Comparison of ENCODE assay signal across 7 cellular contexts in the genomic region with DNA sequence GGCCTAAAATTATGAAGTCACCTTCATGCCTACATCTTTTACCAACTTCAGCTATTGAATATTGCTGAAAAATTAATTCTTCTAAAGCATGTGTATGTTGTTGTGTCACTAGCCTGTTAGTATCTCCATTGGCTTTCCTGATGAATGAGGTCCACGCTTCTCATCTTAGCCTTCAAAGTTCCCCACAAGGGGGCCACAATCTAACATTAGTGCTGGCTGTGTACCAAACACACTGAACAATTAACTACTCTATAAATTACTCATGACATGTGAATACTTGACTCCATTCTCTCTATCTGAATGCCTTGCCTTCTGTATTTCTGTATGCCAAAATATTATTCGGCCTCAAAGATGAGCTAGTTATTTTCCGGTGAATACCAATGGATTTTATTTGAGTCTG.
DNase-seq lines count a peak whose midpoint lies in the region; ATAC-seq and TF ChIP-seq lines count a peak whose summit lies in the region.

No MANE protein-coding gene starts in this region.

- in situ Hi-C loops in G401 (cut with HindIII; ENCODE audit: low sequenced_read_pairs): no loop called here

- H3K36me3 ChIP-seq in HEK293 (ENCODE audit: control insufficient read depth in 2 of 2, insufficient read depth in 1 of 2, low read length in 2 of 2): no peaks in the 10 kb centered on the region
- no peaks in the 10 kb centered on the region for H3K36me3 ChIP-seq in SJCRH30

- no peak for TF ChIP-seq CTCF in HEK293 (tag by site-specific recombination; IDR thresholded peaks at IDR 0.05)

- H3K4me1 ChIP-seq in HEK293 (ENCODE audit: control insufficient read depth, insufficient read depth, low read length): no peaks in the 10 kb centered on the region
- H3K4me1 ChIP-seq in SJCRH30: no peaks in the 10 kb centered on the region

- POLR2A ChIA-PET in HEK293 (lab: Yijun Ruan, JAX): no interaction called here

- ATAC-seq in HG02623 (IDR thresholded peaks at IDR 0.05; ENCODE audit: unreplicated experiment) (no peak), HG03571 (IDR thresholded peaks at IDR 0.05; ENCODE audit: unreplicated experiment) (no peak), GM19324 (IDR thresholded peaks at IDR 0.05; ENCODE audit: low FRiP score, unreplicated experiment) (no peak)

- no peaks in the 10 kb centered on the region for H3K27me3 ChIP-seq in SJCRH30

- no peak overlapping the region for H3K27ac ChIP-seq in HEK293 (ENCODE audit: extremely low read depth, low read depth, low read length)
- H3K27ac ChIP-seq in SJCRH30: no peak overlapping the region

- DNase-seq in G401 (ENCODE audit: low spot score): peak; percentile 4
- peak; percentile 43 to 71 for DNase-seq in SJCRH30
- DNase-seq in lung microvascular endothelial cell (ENCODE audit: low read depth in 2 of 2): peak; percentile 26 to 79

- H3K9me3 ChIP-seq in HEK293 (ENCODE audit: control insufficient read depth, insufficient read depth, low read depth, low read length): no peaks in the 10 kb centered on the region
- H3K9me3 ChIP-seq in SJCRH30 (replicated peaks): peaks cover 2% of the 10 kb centered on the region; the same call in 1 of the 2 replicates

- CTCF ChIA-PET in HEK293 (lab: Yijun Ruan, JAX): interaction anchor here (0.5 to 0.7 kb wide), 4 partner anchors 23 to 1911 kb away, joined by 3 to 4 read pairs (median 3); no protein-coding TSS in a partner anchor

- no peak overlapping the region for H3K4me3 ChIP-seq in HEK293 (ENCODE audit: low read depth, low read length)
- no peak overlapping the region for H3K4me3 ChIP-seq in SJCRH30

TF ChIP-seq in HEK293, 187 proteins besides CTCF, POLR2A, EP300 and RAD21:
- TF ChIP-seq ZNF654 (tag by site-specific recombination; IDR thresholded peaks at IDR 0.05; ENCODE audit: low read depth) (peak; percentile 7; the same call in 1 of the 2 replicates), ZNF768 (tag by site-specific recombination; IDR thresholded peaks at IDR 0.05) (no peak), MEIS1 (CRISPR knock-in tag; IDR thresholded peaks at IDR 0.05; ENCODE audit: borderline replicate concordance) (peak; percentile 31; the same call in 1 of the 2 replicates), ZSCAN5A (tag by site-specific recombination; IDR thresholded peaks at IDR 0.05) (no peak)

Comparison
In these comparisons a context has a peak if more than half of its experiments do, and no peak if none do; other contexts are left out.
1. DNase-seq: peak in every context shown above with its lines; median percentile 57 in SJCRH30; 52 in lung microvascular endothelial cell; 4 in G401.